In the genomic region with DNA sequence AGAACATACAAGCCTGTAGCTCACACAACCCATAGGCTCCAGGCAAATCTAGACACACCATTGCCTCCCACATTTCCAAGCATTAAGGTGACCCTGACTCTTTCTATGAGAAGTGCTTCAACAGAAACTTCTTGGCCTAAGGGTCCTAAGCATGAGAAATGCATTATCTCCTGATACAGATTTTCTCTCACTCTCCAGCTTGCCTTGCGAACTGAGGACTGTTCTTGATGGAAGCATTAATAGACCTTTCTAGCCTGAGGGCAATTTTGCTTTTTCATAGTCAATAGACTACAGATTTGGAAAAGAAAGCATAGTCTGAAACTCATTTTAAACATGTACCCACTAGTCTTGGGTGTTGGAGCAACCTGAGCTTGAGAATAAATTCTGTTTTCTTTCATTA, we compare ENCODE assay signal across 7 cellular contexts.
"Had no signal": no experiment of that assay in that cellular context is flagged by ENCODE, and none has a peak within 500 bp of the region (broad histone marks: within the 10 kb centered on the region; RNA-seq: fewer than 3 reads in every experiment).

No MANE protein-coding gene starts in this region.

- H3K36me3 Mint-ChIP-seq: IgD-negative memory B cell had no signal

- H3K4me2 ChIP-seq: KMS-11 had no signal

- H3K4me3 Mint-ChIP-seq: IgD-negative memory B cell had no signal

- H3K27ac Mint-ChIP-seq: IgD-negative memory B cell had no signal

- H3K9ac ChIP-seq: KMS-11 had no signal

- H3K27ac ChIP-seq: HL-60, KMS-11 had no signal

- DNase-seq: IMR-90, KBM-7, KG1 had no signal

- H3K4me3 ChIP-seq: K562 had no signal

- H3K4me1 Mint-ChIP-seq: IgD-negative memory B cell had no signal

- H3K27me3 Mint-ChIP-seq: IgD-negative memory B cell had no signal
